In genomic region chr2:180734382-180734781, GRCh38 we compare ENCODE assay signal across 1 cellular context.
TF ChIP-seq lines count a peak whose summit lies in the region.

No MANE protein-coding gene starts in this region.

TF ChIP-seq in GM23338, 12 proteins besides CTCF, POLR2A, EP300 and RAD21 (continued from another document):
- TF ChIP-seq ZNF462 (CRISPR knock-in tag; IDR thresholded peaks at IDR 0.05), result no peak
- no peak for TF ChIP-seq ZNF331 (CRISPR knock-in tag; IDR thresholded peaks at IDR 0.05; ENCODE audit: low read depth)
TF ChIP-seq in GM23338: peak in this region for 0.
